In genomic region chr19:48737360-48737998, GRCh38 we compare ENCODE assay signal across 15 cellular contexts. TPM values are rescaled to one million over a fixed set of nuclear protein-coding genes. Genes with fewer than 3 reads are reported as not detected.
DNase-seq lines count a peak whose midpoint lies in the region; ATAC-seq and TF ChIP-seq lines count a peak whose summit lies in the region.
"Had no signal": no experiment of that assay in that cellular context is flagged by ENCODE, and none has a peak within 500 bp of the region (broad histone marks: within the 10 kb centered on the region; RNA-seq: fewer than 3 reads in every experiment).

No MANE protein-coding gene starts in this region.

- DNase-seq in NCI-H187 (lab: John Stamatoyannopoulos, UW) = peak; percentile 41 to 51
- no peak for DNase-seq in NCI-H187 treated with DMSO at 0.1 percent for 48 hours (lab: John Stamatoyannopoulos, UW)
- peak; percentile 68 for DNase-seq in HT-29 (ENCODE audit: low spot score)
- DNase-seq in effector memory CD8-positive, alpha-beta T cell = no peak
- DNase-seq in osteocyte (ENCODE audit: extremely low spot score, unreplicated experiment) = no peak
- DNase-seq in SK-N-DZ (ENCODE audit: low spot score) = no peak
- DNase-seq in CD14-positive monocyte (ENCODE audit: low spot score) = no peak
- DNase-seq: activated CD8-positive, alpha-beta memory T cell treated with anti-CD3 and anti-CD28 coated beads for 24 hours; GDM1; stimulated activated CD4-positive, alpha-beta T cell treated with anti-CD3 and anti-CD28 coated beads, Interleukin-4, amount 100 ng/mL, for 4 hours had no signal

- intact Hi-C loops in CD14-positive monocyte (cut with micrococcal nuclease) = no loop called here

- H3K4me1 Mint-ChIP-seq in effector memory CD8-positive, alpha-beta T cell (ENCODE audit: low read depth in 2 of 2) = peaks cover 8 to 12% of the 10 kb centered on the region in 2 donors
- H3K4me1 Mint-ChIP-seq in osteocyte (ENCODE audit: unreplicated experiment) (peaks cover 7% of the 10 kb centered on the region), CD14-positive monocyte (peaks cover 16% of the 10 kb centered on the region)

- peaks cover 6% of the 10 kb centered on the region in 2 donors for H3K27me3 Mint-ChIP-seq in effector memory CD8-positive, alpha-beta T cell
- H3K27me3 Mint-ChIP-seq in osteocyte (ENCODE audit: unreplicated experiment) (no peaks in the 10 kb centered on the region), CD14-positive monocyte (ENCODE audit: low read depth in 3 of 3) (peaks cover 26 to 48% (median 36%) of the 10 kb centered on the region in 3 donors)

- H3K4me3 Mint-ChIP-seq in effector memory CD8-positive, alpha-beta T cell = peak overlapping the region; percentile 39 to 46
- H3K4me3 Mint-ChIP-seq in osteocyte (ENCODE audit: unreplicated experiment) = peak overlapping the region; percentile 18
- no peak overlapping the region for H3K4me3 Mint-ChIP-seq in CD14-positive monocyte

- H3K36me3 Mint-ChIP-seq in effector memory CD8-positive, alpha-beta T cell (ENCODE audit: insufficient read depth) = no peaks in the 10 kb centered on the region
- H3K36me3 Mint-ChIP-seq in osteocyte (ENCODE audit: unreplicated experiment) = no peaks in the 10 kb centered on the region
- no peaks in the 10 kb centered on the region for H3K36me3 Mint-ChIP-seq in CD14-positive monocyte

- H3K27ac Mint-ChIP-seq in effector memory CD8-positive, alpha-beta T cell = no peak overlapping the region
- H3K27ac Mint-ChIP-seq in osteocyte (ENCODE audit: unreplicated experiment) (no peak overlapping the region), CD14-positive monocyte (peak overlapping the region in 1 of 7 donors; percentile 54)

- ATAC-seq in effector memory CD8-positive, alpha-beta T cell (replicated peaks) = no peak
- ATAC-seq in GM18873 (IDR thresholded peaks at IDR 0.05; ENCODE audit: low FRiP score, unreplicated experiment) = no peak

- TF ChIP-seq CTCF in osteocyte (IDR thresholded peaks at IDR 0.05) (no peak), CD14-positive monocyte (IDR thresholded peaks at IDR 0.05) (no peak)

- no peaks in the 10 kb centered on the region for H3K9me3 Mint-ChIP-seq in effector memory CD8-positive, alpha-beta T cell
- H3K9me3 Mint-ChIP-seq in osteocyte (ENCODE audit: unreplicated experiment) (no peaks in the 10 kb centered on the region), CD14-positive monocyte (peaks cover 2 to 22% (median 11%) of the 10 kb centered on the region in 7 donors)

RNA-seq across cellular contexts. Expression of gene RASIP1, which starts 2.9 kb away (rescaled TPM):
- total RNA-seq in HT-29 (2014; rRNA removed; shearing (Covaris generic)) = 0.34 and 0.61 TPM in 2 replicates
- 0.43 and 0.57 TPM in 2 replicates for total RNA-seq in osteocyte
- 0.32 and 0.56 TPM in 2 replicates for polyA plus RNA-seq in SK-N-DZ (2014; cell fraction: cytosol; rRNA removed)
- polyA plus RNA-seq in SK-N-DZ (2014; cell fraction: nucleus; rRNA removed) = 0.50 and 0.53 TPM in 2 replicates
- not detected for polyA plus RNA-seq in CD14-positive monocyte

RNA-seq across cellular contexts. Expression of gene IZUMO1, which starts 9.2 kb away (rescaled TPM):
- 0.05 and 0.58 TPM in 2 replicates for total RNA-seq in HT-29 (2014; rRNA removed; shearing (Covaris generic))
- total RNA-seq in osteocyte = not detected in 2 replicates
- not detected in 2 replicates for polyA plus RNA-seq in SK-N-DZ (2014; cell fraction: cytosol; rRNA removed)
- 0.15 TPM in 1 of 2 replicates, not detected in the other for polyA plus RNA-seq in SK-N-DZ (2014; cell fraction: nucleus; rRNA removed)
- polyA plus RNA-seq in CD14-positive monocyte = not detected
- total RNA-seq: A673; T-helper 2 cell treated with Interferon-gamma antibody and Interleukin-4, amounts not matched to agents 100 ng/mL and 5 ng/mL, for 36 hours had no signal

RNA-seq across cellular contexts. Expression of gene FUT1, which starts 15.0 kb away (rescaled TPM):
- total RNA-seq in HT-29 (2014; rRNA removed; shearing (Covaris generic)) = 4.6 and 6.3 TPM in 2 replicates
- 0.11 TPM in 1 of 2 replicates, not detected in the other for total RNA-seq in osteocyte
- 0.15 and 0.38 TPM in 2 replicates for polyA plus RNA-seq in SK-N-DZ (2014; cell fraction: cytosol; rRNA removed)
- polyA plus RNA-seq in SK-N-DZ (2014; cell fraction: nucleus; rRNA removed) = 0.07 TPM in 1 of 2 replicates, not detected in the other
- not detected for polyA plus RNA-seq in CD14-positive monocyte

RNA-seq across cellular contexts. Expression of gene FGF21, which starts 17.8 kb away (rescaled TPM):
- total RNA-seq in HT-29 (2014; rRNA removed; shearing (Covaris generic)) = not detected in 2 replicates
- total RNA-seq in osteocyte = not detected in 2 replicates
- not detected in 2 replicates for polyA plus RNA-seq in SK-N-DZ (2014; cell fraction: cytosol; rRNA removed)
- not detected in 2 replicates for polyA plus RNA-seq in SK-N-DZ (2014; cell fraction: nucleus; rRNA removed)
- polyA plus RNA-seq in CD14-positive monocyte = not detected
- total RNA-seq: A673; dermis microvascular lymphatic vessel endothelial cell; lung; T-helper 2 cell treated with Interferon-gamma antibody and Interleukin-4, amounts not matched to agents 100 ng/mL and 5 ng/mL, for 36 hours had no signal
- polyA plus RNA-seq: lung had no signal

RNA-seq across cellular contexts. Expression of gene MAMSTR, which starts 18.0 kb away (rescaled TPM):
- total RNA-seq in HT-29 (2014; rRNA removed; shearing (Covaris generic)) = 0.73 and 0.84 TPM in 2 replicates
- total RNA-seq in osteocyte = 1.3 and 1.8 TPM in 2 replicates
- polyA plus RNA-seq in SK-N-DZ (2014; cell fraction: cytosol; rRNA removed) = 0.36 and 0.48 TPM in 2 replicates
- 0.65 and 1.7 TPM in 2 replicates for polyA plus RNA-seq in SK-N-DZ (2014; cell fraction: nucleus; rRNA removed)
- polyA plus RNA-seq in CD14-positive monocyte = not detected

Comparison
In these comparisons a context has a peak if more than half of its experiments do, and no peak if none do; other contexts are left out.
1. DNase-seq: peak in NCI-H187 (2 of 2) and HT-29 (single experiment); none in NCI-H187 treated with DMSO at 0.1 percent for 48 hours (single experiment), effector memory CD8-positive, alpha-beta T cell (0 of 3), osteocyte (single experiment), SK-N-DZ (single experiment) and CD14-positive monocyte (single experiment).
2. H3K4me3 Mint-ChIP-seq: peak in effector memory CD8-positive, alpha-beta T cell (2 of 2) and osteocyte (single experiment); none in CD14-positive monocyte (0 of 2).